ENCODE assay signal across 14 cellular contexts in genomic region chr1:85605519-85606413, GRCh38. TPM values are rescaled to one million over a fixed set of nuclear protein-coding genes. Genes with fewer than 3 reads are reported as not detected.
DNase-seq lines count a peak whose midpoint lies in the region; ATAC-seq and TF ChIP-seq lines count a peak whose summit lies in the region.
"Had no signal": no experiment of that assay in that cellular context is flagged by ENCODE, and none has a peak within 500 bp of the region (broad histone marks: within the 10 kb centered on the region; RNA-seq: fewer than 3 reads in every experiment).

No MANE protein-coding gene starts in this region.

- peaks cover 5% of the 10 kb centered on the region for H3K4me1 Mint-ChIP-seq in nephron
- H3K4me1 Mint-ChIP-seq: activated CD4-positive, alpha-beta memory T cell treated with anti-CD3 and anti-CD28 coated beads, Interleukin-2, amount 10 ng/mL, durations not matched to agents 7 days and 5 days; activated naive CD8-positive, alpha-beta T cell treated with anti-CD3 and anti-CD28 coated beads, Interleukin-2, amount 10 ng/mL, durations not matched to agents 7 days and 5 days had no signal

- H3K9ac ChIP-seq in DND-41 (ENCODE audit: low read depth, low read length), result no peak overlapping the region
- H3K9ac ChIP-seq in Loucy (ENCODE audit: low read depth, low read length, poor library complexity, severe bottlenecking), result no peak overlapping the region

- H3K36me3 Mint-ChIP-seq in nephron (ENCODE audit: low read depth), result no peaks in the 10 kb centered on the region
- H3K36me3 Mint-ChIP-seq: activated naive CD8-positive, alpha-beta T cell treated with anti-CD3 and anti-CD28 coated beads, Interleukin-2, amount 10 ng/mL, durations not matched to agents 7 days and 5 days had no signal

- no peak overlapping the region for H3K4me3 Mint-ChIP-seq in nephron
- H3K4me3 Mint-ChIP-seq: activated CD4-positive, alpha-beta memory T cell treated with anti-CD3 and anti-CD28 coated beads, Interleukin-2, amount 10 ng/mL, durations not matched to agents 7 days and 5 days; activated naive CD8-positive, alpha-beta T cell treated with anti-CD3 and anti-CD28 coated beads, Interleukin-2, amount 10 ng/mL, durations not matched to agents 7 days and 5 days had no signal

- H3F3A ChIP-seq in Loucy (ENCODE audit: low read depth), result no peaks in the 10 kb centered on the region

- no peaks in the 10 kb centered on the region for H3K9me3 Mint-ChIP-seq in nephron
- H3K9me3 Mint-ChIP-seq: activated CD4-positive, alpha-beta memory T cell treated with anti-CD3 and anti-CD28 coated beads, Interleukin-2, amount 10 ng/mL, durations not matched to agents 7 days and 5 days; activated naive CD8-positive, alpha-beta T cell treated with anti-CD3 and anti-CD28 coated beads, Interleukin-2, amount 10 ng/mL, durations not matched to agents 7 days and 5 days had no signal

- no peaks in the 10 kb centered on the region for H3K36me3 ChIP-seq in DND-41 (ENCODE audit: insufficient read depth, low read length)
- H3K36me3 ChIP-seq in Loucy (ENCODE audit: insufficient read depth, low read length), result no peaks in the 10 kb centered on the region
- H3K36me3 ChIP-seq: tibial nerve had no signal

- peak overlapping the region; percentile 58 to 89 (median 81) for H3K27ac Mint-ChIP-seq in nephron
- H3K27ac Mint-ChIP-seq: activated CD4-positive, alpha-beta memory T cell treated with anti-CD3 and anti-CD28 coated beads, Interleukin-2, amount 10 ng/mL, durations not matched to agents 7 days and 5 days; activated naive CD8-positive, alpha-beta T cell treated with anti-CD3 and anti-CD28 coated beads, Interleukin-2, amount 10 ng/mL, durations not matched to agents 7 days and 5 days had no signal

- H4K20me1 ChIP-seq in DND-41 (ENCODE audit: insufficient read depth, low read length) (no peaks in the 10 kb centered on the region), Loucy (ENCODE audit: insufficient read depth, low read length, poor library complexity, severe bottlenecking) (no peaks in the 10 kb centered on the region)

- H3K4me3 ChIP-seq in DND-41 (ENCODE audit: low read depth in 1 of 2, low read length in 2 of 2) (no peak overlapping the region), Loucy (ENCODE audit: low read length, poor library complexity, severe bottlenecking) (no peak overlapping the region), choroid plexus epithelial cell (ENCODE audit: low read depth, low read length) (no peak overlapping the region), dorsolateral prefrontal cortex (no peak overlapping the region)
- H3K4me3 ChIP-seq: tibial nerve had no signal

- peaks cover 3% of the 10 kb centered on the region for H3K27me3 Mint-ChIP-seq in nephron (ENCODE audit: low read depth)
- H3K27me3 Mint-ChIP-seq: activated CD4-positive, alpha-beta memory T cell treated with anti-CD3 and anti-CD28 coated beads, Interleukin-2, amount 10 ng/mL, durations not matched to agents 7 days and 5 days; activated naive CD8-positive, alpha-beta T cell treated with anti-CD3 and anti-CD28 coated beads, Interleukin-2, amount 10 ng/mL, durations not matched to agents 7 days and 5 days had no signal

- intact Hi-C loops in dorsolateral prefrontal cortex (cut with DNase I), result no loop called here

- H3K27ac ChIP-seq in DND-41 (ENCODE audit: low read length) (no peak overlapping the region), dorsolateral prefrontal cortex (no peak overlapping the region)
- H3K27ac ChIP-seq: tibial nerve had no signal

- H3K9me3 ChIP-seq in DND-41 (ENCODE audit: insufficient read depth, low read length, severe bottlenecking), result no peaks in the 10 kb centered on the region
- H3K9me3 ChIP-seq in Loucy (ENCODE audit: insufficient read depth, low read depth, low read length), result no peaks in the 10 kb centered on the region
- H3K9me3 ChIP-seq: tibial nerve had no signal

- DNase-seq in DND-41 (no peak), choroid plexus epithelial cell (ENCODE audit: low read depth) (no peak), cerebellar cortex (ENCODE audit: low spot score) (no peak), OCI-M2 (lab: John Stamatoyannopoulos, UW; ENCODE audit: unreplicated experiment) (no peak), dorsolateral prefrontal cortex (no peak)
- DNase-seq: activated CD4-positive, alpha-beta memory T cell treated with anti-CD3 and anti-CD28 coated beads, Interleukin-2, amount 10 ng/mL, durations not matched to agents 7 days and 5 days; activated naive CD8-positive, alpha-beta T cell treated with anti-CD3 and anti-CD28 coated beads, Interleukin-2, amount 10 ng/mL, durations not matched to agents 7 days and 5 days; DMS153; NCI-H1694 treated with DMSO at 0.1 percent for 48 hours; occipital lobe had no signal

- H3K4me1 ChIP-seq in DND-41 (ENCODE audit: insufficient read depth, low read length) (peaks cover 8% of the 10 kb centered on the region; the same call in 1 of the 2 replicates), Loucy (ENCODE audit: insufficient read depth, low read length, poor library complexity, severe bottlenecking) (no peaks in the 10 kb centered on the region)

- H2AFZ ChIP-seq in DND-41 (ENCODE audit: low read depth, low read length) (no peak overlapping the region), Loucy (ENCODE audit: low read length) (no peak overlapping the region)

- no peaks in the 10 kb centered on the region for H3K27me3 ChIP-seq in DND-41 (ENCODE audit: insufficient read depth, low read length, poor library complexity)
- H3K27me3 ChIP-seq in Loucy (ENCODE audit: insufficient read depth, low read length, poor library complexity, severe bottlenecking), result no peaks in the 10 kb centered on the region
- H3K27me3 ChIP-seq in dorsolateral prefrontal cortex, result no peaks in the 10 kb centered on the region
- H3K27me3 ChIP-seq: tibial nerve had no signal

- H3K4me2 ChIP-seq in DND-41 (ENCODE audit: insufficient read depth, low read length) (no peak overlapping the region), Loucy (ENCODE audit: low read depth, low read length, poor library complexity, severe bottlenecking) (no peak overlapping the region)

- TF ChIP-seq CTCF in DND-41 (IDR thresholded peaks at IDR 0.05; ENCODE audit: borderline replicate concordance, extremely low read depth, low read length, poor library complexity, severe bottlenecking) (peak; percentile 41), Loucy (conservative IDR thresholded peaks at IDR 0.05; ENCODE audit: low read length) (peak; percentile 55), choroid plexus epithelial cell (conservative IDR thresholded peaks at IDR 0.05; ENCODE audit: low read depth, low read length) (peak; percentile 8), nephron (IDR thresholded peaks at IDR 0.05; ENCODE audit: unreplicated experiment in 3 of 3) (no peak), dorsolateral prefrontal cortex (IDR thresholded peaks at IDR 0.05 in 54 of 56, conservative IDR thresholded peaks at IDR 0.05 in 2 of 56; ENCODE audit: low read depth in 1 of 56, partially characterized antibody in 56 of 56) (peak in 5 of 56 donors; percentile 14 to 36 (median 22))

- no peaks in the 10 kb centered on the region for H3K9me2 ChIP-seq in Loucy (replicated peaks; ENCODE audit: low read depth, low read length)

- no peak for ATAC-seq in DND-41 (ENCODE audit: insufficient read depth, low read depth)
- no peak for ATAC-seq in HG02588 (IDR thresholded peaks at IDR 0.05; ENCODE audit: unreplicated experiment)

- H3K79me2 ChIP-seq in DND-41 (ENCODE audit: insufficient read depth, low read length) (no peaks in the 10 kb centered on the region), Loucy (ENCODE audit: insufficient read depth, low read length) (no peaks in the 10 kb centered on the region)

RNA-seq across cellular contexts. Expression of gene CCN1, which starts 25.2 kb away (rescaled TPM):
- 100 to 1,000 TPM in 1 of 120 experiments, 10 to 100 TPM in 102, 1 to 10 TPM in 17; 5.9 to 119 (median 14.1) TPM for total RNA-seq in dorsolateral prefrontal cortex
- total RNA-seq: activated CD4-positive, alpha-beta memory T cell treated with anti-CD3 and anti-CD28 coated beads, Interleukin-2, amount 10 ng/mL, durations not matched to agents 7 days and 5 days; activated naive CD8-positive, alpha-beta T cell treated with anti-CD3 and anti-CD28 coated beads, Interleukin-2, amount 10 ng/mL, durations not matched to agents 7 days and 5 days had no signal

Comparison
In these comparisons a context has a peak if more than half of its experiments do, and no peak if none do; other contexts are left out.
1. CTCF ChIP-seq: peak in DND-41 (single experiment), Loucy (single experiment) and choroid plexus epithelial cell (single experiment); none in nephron (0 of 3).